In the genomic region with DNA sequence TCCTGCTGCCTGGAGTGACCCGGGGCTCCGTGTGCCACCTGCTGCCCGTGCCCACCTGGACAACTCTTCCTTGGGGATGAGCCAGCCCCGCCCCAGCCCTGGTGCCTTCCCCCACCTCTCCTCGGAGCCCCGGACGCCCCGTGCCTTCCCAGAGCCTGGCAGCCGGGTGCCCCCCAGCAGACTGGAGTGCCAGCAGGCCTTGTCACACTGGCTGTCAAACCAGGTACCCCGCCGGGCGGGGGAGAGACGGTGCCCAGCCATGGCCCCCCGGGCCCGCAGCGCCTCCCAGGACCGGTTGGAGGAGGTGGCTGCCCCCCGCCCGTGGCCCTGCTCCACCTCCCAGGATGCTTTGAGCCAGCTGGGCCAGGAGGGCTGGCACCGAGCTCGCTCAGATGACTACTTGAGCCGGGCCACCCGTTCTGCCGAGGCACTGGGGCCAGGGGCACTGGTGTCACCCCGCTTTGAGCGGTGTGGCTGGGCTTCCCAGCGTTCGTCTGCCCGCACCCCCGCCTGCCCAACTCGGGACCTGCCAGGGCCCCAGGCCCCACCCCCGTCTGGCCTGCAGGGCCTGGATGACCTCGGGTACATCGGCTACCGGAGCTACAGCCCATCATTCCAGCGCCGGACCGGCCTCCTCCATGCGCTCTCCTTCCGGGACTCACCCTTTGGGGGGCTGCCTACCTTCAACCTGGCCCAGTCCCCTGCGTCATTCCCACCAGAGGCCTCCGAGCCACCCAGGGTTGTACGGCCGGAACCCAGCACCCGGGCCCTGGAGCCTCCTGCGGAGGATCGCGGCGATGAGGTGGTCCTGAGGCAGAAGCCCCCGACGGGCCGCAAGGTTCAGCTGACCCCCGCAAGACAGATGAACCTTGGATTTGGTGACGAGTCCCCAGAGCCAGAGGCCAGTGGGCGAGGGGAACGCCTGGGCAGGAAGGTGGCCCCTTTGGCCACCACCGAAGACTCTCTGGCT, we compare ENCODE assay signal across 12 cellular contexts. TPM values are rescaled to one million over a fixed set of nuclear protein-coding genes. Genes with fewer than 3 reads are reported as not detected.
DNase-seq lines count a peak whose midpoint lies in the region; ATAC-seq and TF ChIP-seq lines count a peak whose summit lies in the region.
"Had no signal": no experiment of that assay in that cellular context is flagged by ENCODE, and none has a peak within 500 bp of the region (broad histone marks: within the 10 kb centered on the region; RNA-seq: fewer than 3 reads in every experiment).

No MANE protein-coding gene starts in this region.

- peaks cover 73% of the 10 kb centered on the region for H3K79me2 ChIP-seq in osteoblast (ENCODE audit: insufficient read depth, low read length)

- WGBS in upper lobe of left lung, 2 donors, result 89 to 91% methylated on average over 20 to 48 of the region's 57 CpGs

- H3K27ac ChIP-seq in dorsolateral prefrontal cortex (peak overlapping the region in 53 of 59 donors; percentile 0 to 98 (median 93)), osteoblast (ENCODE audit: low read depth, low read length) (peak overlapping the region; percentile 100), upper lobe of left lung (peak overlapping the region; percentile 85 to 91 (median 89))

- H3K27ac Mint-ChIP-seq in HFFc6, result peak overlapping the region; percentile 85
- H3K27ac Mint-ChIP-seq: CD4-positive, alpha-beta memory T cell had no signal

- H3K36me3 Mint-ChIP-seq in HFFc6 (ENCODE audit: low read depth), result peaks cover 50% of the 10 kb centered on the region
- H3K36me3 Mint-ChIP-seq: CD4-positive, alpha-beta memory T cell had no signal

- TF ChIP-seq POLR2A in upper lobe of left lung (IDR thresholded peaks at IDR 0.05), result no peak

- no peaks in the 10 kb centered on the region for H3K27me3 ChIP-seq in dorsolateral prefrontal cortex
- H3K27me3 ChIP-seq in osteoblast (ENCODE audit: insufficient read depth, low read length), result no peaks in the 10 kb centered on the region
- H3K27me3 ChIP-seq in upper lobe of left lung, result no peaks in the 10 kb centered on the region
- H3K27me3 ChIP-seq: neural progenitor cell had no signal

- peaks cover 34% of the 10 kb centered on the region for H3K4me1 ChIP-seq in osteoblast (ENCODE audit: insufficient read depth, low read length)
- H3K4me1 ChIP-seq in upper lobe of left lung, result peaks cover 29 to 52% (median 40%) of the 10 kb centered on the region in 4 donors

- peaks cover 43% of the 10 kb centered on the region for H4K20me1 ChIP-seq in osteoblast (ENCODE audit: insufficient read depth, low read length)

- peak overlapping the region in 22 of 59 donors; percentile 10 to 67 (median 58) for H3K4me3 ChIP-seq in dorsolateral prefrontal cortex
- no peak overlapping the region for H3K4me3 ChIP-seq in osteoblast (ENCODE audit: insufficient read depth, low read length)
- H3K4me3 ChIP-seq in upper lobe of left lung, result peak overlapping the region in 1 of 4 donors; percentile 58
- H3K4me3 ChIP-seq: neural progenitor cell had no signal

- no peak overlapping the region for H2AFZ ChIP-seq in osteoblast (ENCODE audit: low read length)
- H2AFZ ChIP-seq: neural progenitor cell had no signal

- peak overlapping the region; percentile 93 for H3K4me2 ChIP-seq in osteoblast (ENCODE audit: insufficient read depth, low read length)
- H3K4me2 ChIP-seq: neural progenitor cell had no signal

- TF ChIP-seq CTCF in HFFc6 (IDR thresholded peaks at IDR 0.05) (no peak), dorsolateral prefrontal cortex (IDR thresholded peaks at IDR 0.05 in 54 of 56, conservative IDR thresholded peaks at IDR 0.05 in 2 of 56; ENCODE audit: low read depth in 1 of 56, partially characterized antibody in 56 of 56) (no peak), osteoblast (IDR thresholded peaks at IDR 0.05; ENCODE audit: extremely low read depth, low read depth, low read length) (no peak), upper lobe of left lung (IDR thresholded peaks at IDR 0.05) (no peak)

- H3K4me3 Mint-ChIP-seq in HFFc6, result peak overlapping the region; percentile 90; the same call in 1 of the 2 replicates
- H3K4me3 Mint-ChIP-seq: CD4-positive, alpha-beta memory T cell had no signal

- DNase-seq in HFFc6, result no peak
- peak in 1 of 10 donors; percentile 55 for DNase-seq in dorsolateral prefrontal cortex
- peak; percentile 70 for DNase-seq in osteoblast (ENCODE audit: insufficient read length, low spot score, missing footprints)
- DNase-seq in upper lobe of left lung, result peak in 1 of 2 donors; percentile 83
- DNase-seq in NCI-H2227 (lab: John Stamatoyannopoulos, UW; ENCODE audit: unreplicated experiment), result no peak
- DNase-seq in medulla oblongata (ENCODE audit: extremely low spot score), result no peak
- DNase-seq: activated T-cell treated with anti-CD3 and anti-CD28 coated beads for 4 hours; CD4-positive, alpha-beta memory T cell; NCI-H2227 treated with DMSO at 0.1 percent for 48 hours had no signal

- intact Hi-C loops in dorsolateral prefrontal cortex (cut with DNase I), result loop anchor here in 1 of 2 donors (5.0 kb wide), 1 partner anchor 39 kb away; the partner anchor contains the start of gene ARHGAP23

- H3K36me3 ChIP-seq in osteoblast (ENCODE audit: insufficient read depth, low read length) (peaks cover 59% of the 10 kb centered on the region), upper lobe of left lung (peaks cover 0 to 72% (median 21%) of the 10 kb centered on the region in 4 donors)
- H3K36me3 ChIP-seq: neural progenitor cell had no signal

- H3K9me3 ChIP-seq in osteoblast (ENCODE audit: low read depth, low read length) (no peaks in the 10 kb centered on the region), upper lobe of left lung (no peaks in the 10 kb centered on the region)

- no peaks in the 10 kb centered on the region for H3K9me3 Mint-ChIP-seq in HFFc6
- H3K9me3 Mint-ChIP-seq: CD4-positive, alpha-beta memory T cell had no signal

- peaks cover 69% of the 10 kb centered on the region for H3K4me1 Mint-ChIP-seq in HFFc6 (ENCODE audit: low read depth)
- H3K4me1 Mint-ChIP-seq: CD4-positive, alpha-beta memory T cell had no signal

- ATAC-seq in upper lobe of left lung (ENCODE audit: low FRiP score in 2 of 2), result no peak
- no peak for ATAC-seq in GM19397 (IDR thresholded peaks at IDR 0.05; ENCODE audit: unreplicated experiment)
- ATAC-seq: activated CD4-positive, CD25-positive, alpha-beta regulatory T cell treated with anti-CD3 and anti-CD28 coated beads, Interleukin-2, amount 50 U/mL, for 24 hours had no signal

- H3K27me3 Mint-ChIP-seq in HFFc6 (ENCODE audit: insufficient read depth), result peaks cover 10% of the 10 kb centered on the region

- no peak for TF ChIP-seq EP300 in upper lobe of left lung (IDR thresholded peaks at IDR 0.05)

RNA-seq across cellular contexts. Expression of gene ARHGAP23, which starts 38.4 kb away (rescaled TPM):
- 100 to 1,000 TPM; 206 to 231 (median 224) TPM for total RNA-seq in HFFc6 (2021; fragmentation: NEBNext Ultra II Directional; extraction: Animal tissue kit (Norgen Biotek cat#: 25700))
- total RNA-seq in dorsolateral prefrontal cortex (100 to 1,000 TPM in 109 of 120 experiments, 10 to 100 TPM in 11; 93.2 to 496 (median 159) TPM), osteoblast (47.0 and 49.8 TPM in 2 replicates), upper lobe of left lung (100 to 1,000 TPM in 1 of 6 donors, 10 to 100 TPM in 5; 30.4 to 104 (median 70.1) TPM)
- total RNA-seq: CD4-positive, alpha-beta memory T cell had no signal
